Comparison of ENCODE assay signal across 1 cellular context in genomic region chr19:58543826-58544590, GRCh38.
TF ChIP-seq lines count a peak whose summit lies in the region.

Gene TRIM28, plus strand, starts transcription at chr19:58544064. Its CDS starts 694 bp downstream, at chr19:58544758.

TF ChIP-seq in HepG2, 621 proteins besides CTCF, POLR2A, EP300 and RAD21 (continued from another document and continues in another):
- TF ChIP-seq, protein P1, sequence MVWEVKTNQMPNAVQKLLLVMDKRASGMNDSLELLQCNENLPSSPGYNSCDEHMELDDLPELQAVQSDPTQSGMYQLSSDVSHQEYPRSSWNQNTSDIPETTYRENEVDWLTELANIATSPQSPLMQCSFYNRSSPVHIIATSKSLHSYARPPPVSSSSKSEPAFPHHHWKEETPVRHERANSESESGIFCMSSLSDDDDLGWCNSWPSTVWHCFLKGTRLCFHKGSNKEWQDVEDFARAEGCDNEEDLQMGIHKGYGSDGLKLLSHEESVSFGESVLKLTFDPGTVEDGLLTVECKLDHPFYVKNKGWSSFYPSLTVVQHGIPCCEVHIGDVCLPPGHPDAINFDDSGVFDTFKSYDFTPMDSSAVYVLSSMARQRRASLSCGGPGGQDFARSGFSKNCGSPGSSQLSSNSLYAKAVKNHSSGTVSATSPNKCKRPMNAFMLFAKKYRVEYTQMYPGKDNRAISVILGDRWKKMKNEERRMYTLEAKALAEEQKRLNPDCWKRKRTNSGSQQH (CRISPR knock-in tag; IDR thresholded peaks at IDR 0.05; ENCODE audit: low read depth) = peak; percentile 57; the same call in 1 of the 2 replicates
- TF ChIP-seq JUNB (CRISPR knock-in tag; IDR thresholded peaks at IDR 0.05; ENCODE audit: borderline replicate concordance) = no peak
- TF ChIP-seq, protein P2, sequence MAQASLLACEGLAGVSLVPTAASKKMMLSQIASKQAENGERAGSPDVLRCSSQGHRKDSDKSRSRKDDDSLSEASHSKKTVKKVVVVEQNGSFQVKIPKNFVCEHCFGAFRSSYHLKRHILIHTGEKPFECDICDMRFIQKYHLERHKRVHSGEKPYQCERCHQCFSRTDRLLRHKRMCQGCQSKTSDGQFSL (CRISPR knock-in tag; IDR thresholded peaks at IDR 0.05) = no peak
- peak; percentile 92 for TF ChIP-seq CREM (IDR thresholded peaks at IDR 0.05)
- TF ChIP-seq CREM (CRISPR knock-in tag; IDR thresholded peaks at IDR 0.05) = no peak
- peak; percentile 82; the same call in 1 of the 2 replicates for TF ChIP-seq ZSCAN20 (CRISPR knock-in tag; IDR thresholded peaks at IDR 0.05; ENCODE audit: borderline replicate concordance)
- TF ChIP-seq ZNF570 (CRISPR knock-in tag; IDR thresholded peaks at IDR 0.05; ENCODE audit: borderline replicate concordance) = no peak
- no peak for TF ChIP-seq AHR (CRISPR knock-in tag; IDR thresholded peaks at IDR 0.05)
- TF ChIP-seq MATR3 (CRISPR knock-in tag; IDR thresholded peaks at IDR 0.05) = no peak
- TF ChIP-seq, protein P3, sequence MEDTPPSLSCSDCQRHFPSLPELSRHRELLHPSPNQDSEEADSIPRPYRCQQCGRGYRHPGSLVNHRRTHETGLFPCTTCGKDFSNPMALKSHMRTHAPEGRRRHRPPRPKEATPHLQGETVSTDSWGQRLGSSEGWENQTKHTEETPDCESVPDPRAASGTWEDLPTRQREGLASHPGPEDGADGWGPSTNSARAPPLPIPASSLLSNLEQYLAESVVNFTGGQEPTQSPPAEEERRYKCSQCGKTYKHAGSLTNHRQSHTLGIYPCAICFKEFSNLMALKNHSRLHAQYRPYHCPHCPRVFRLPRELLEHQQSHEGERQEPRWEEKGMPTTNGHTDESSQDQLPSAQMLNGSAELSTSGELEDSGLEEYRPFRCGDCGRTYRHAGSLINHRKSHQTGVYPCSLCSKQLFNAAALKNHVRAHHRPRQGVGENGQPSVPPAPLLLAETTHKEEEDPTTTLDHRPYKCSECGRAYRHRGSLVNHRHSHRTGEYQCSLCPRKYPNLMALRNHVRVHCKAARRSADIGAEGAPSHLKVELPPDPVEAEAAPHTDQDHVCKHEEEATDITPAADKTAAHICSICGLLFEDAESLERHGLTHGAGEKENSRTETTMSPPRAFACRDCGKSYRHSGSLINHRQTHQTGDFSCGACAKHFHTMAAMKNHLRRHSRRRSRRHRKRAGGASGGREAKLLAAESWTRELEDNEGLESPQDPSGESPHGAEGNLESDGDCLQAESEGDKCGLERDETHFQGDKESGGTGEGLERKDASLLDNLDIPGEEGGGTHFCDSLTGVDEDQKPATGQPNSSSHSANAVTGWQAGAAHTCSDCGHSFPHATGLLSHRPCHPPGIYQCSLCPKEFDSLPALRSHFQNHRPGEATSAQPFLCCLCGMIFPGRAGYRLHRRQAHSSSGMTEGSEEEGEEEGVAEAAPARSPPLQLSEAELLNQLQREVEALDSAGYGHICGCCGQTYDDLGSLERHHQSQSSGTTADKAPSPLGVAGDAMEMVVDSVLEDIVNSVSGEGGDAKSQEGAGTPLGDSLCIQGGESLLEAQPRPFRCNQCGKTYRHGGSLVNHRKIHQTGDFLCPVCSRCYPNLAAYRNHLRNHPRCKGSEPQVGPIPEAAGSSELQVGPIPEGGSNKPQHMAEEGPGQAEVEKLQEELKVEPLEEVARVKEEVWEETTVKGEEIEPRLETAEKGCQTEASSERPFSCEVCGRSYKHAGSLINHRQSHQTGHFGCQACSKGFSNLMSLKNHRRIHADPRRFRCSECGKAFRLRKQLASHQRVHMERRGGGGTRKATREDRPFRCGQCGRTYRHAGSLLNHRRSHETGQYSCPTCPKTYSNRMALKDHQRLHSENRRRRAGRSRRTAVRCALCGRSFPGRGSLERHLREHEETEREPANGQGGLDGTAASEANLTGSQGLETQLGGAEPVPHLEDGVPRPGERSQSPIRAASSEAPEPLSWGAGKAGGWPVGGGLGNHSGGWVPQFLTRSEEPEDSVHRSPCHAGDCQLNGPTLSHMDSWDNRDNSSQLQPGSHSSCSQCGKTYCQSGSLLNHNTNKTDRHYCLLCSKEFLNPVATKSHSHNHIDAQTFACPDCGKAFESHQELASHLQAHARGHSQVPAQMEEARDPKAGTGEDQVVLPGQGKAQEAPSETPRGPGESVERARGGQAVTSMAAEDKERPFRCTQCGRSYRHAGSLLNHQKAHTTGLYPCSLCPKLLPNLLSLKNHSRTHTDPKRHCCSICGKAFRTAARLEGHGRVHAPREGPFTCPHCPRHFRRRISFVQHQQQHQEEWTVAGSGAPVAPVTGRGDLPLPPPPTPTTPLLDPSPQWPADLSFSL (CRISPR knock-in tag; IDR thresholded peaks at IDR 0.05) = no peak
- no peak for TF ChIP-seq TSC22D2 (CRISPR knock-in tag; IDR thresholded peaks at IDR 0.05; ENCODE audit: borderline replicate concordance)
- no peak for TF ChIP-seq MTF1 (CRISPR knock-in tag; IDR thresholded peaks at IDR 0.05)
- peak; percentile 81 for TF ChIP-seq SKI (IDR thresholded peaks at IDR 0.05; ENCODE audit: partially characterized antibody)
- no peak for TF ChIP-seq FOXK1 (CRISPR knock-in tag; IDR thresholded peaks at IDR 0.05; ENCODE audit: borderline replicate concordance, low read depth)
- TF ChIP-seq NFIC (IDR thresholded peaks at IDR 0.05; ENCODE audit: low read length) = no peak
- peak; percentile 75 for TF ChIP-seq ZNF777 (CRISPR knock-in tag; IDR thresholded peaks at IDR 0.05)
- TF ChIP-seq ZBTB20 (CRISPR knock-in tag; IDR thresholded peaks at IDR 0.05; ENCODE audit: borderline replicate concordance, low read depth) = 0 out of 2 replicates have a peak, but pooled peaks have one; percentile 23
- TF ChIP-seq HCFC1 (IDR thresholded peaks at IDR 0.05; ENCODE audit: low read depth, low read length) = no peak
- TF ChIP-seq, protein P4, sequence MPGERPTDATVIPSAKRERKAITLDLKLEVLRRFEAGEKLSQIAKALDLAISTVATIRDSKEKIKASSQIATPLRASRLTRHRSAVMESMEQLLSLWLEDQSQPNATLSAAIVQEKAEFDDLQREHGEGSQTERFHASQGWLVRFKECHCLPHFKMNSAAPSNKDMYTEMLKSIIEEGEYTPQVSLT (CRISPR knock-in tag; IDR thresholded peaks at IDR 0.05; ENCODE audit: borderline replicate concordance, low read depth) = no peak
- 0 out of 2 replicates have a peak, but pooled peaks have one; percentile 71 for TF ChIP-seq ZNF430 (CRISPR knock-in tag; IDR thresholded peaks at IDR 0.05)
- TF ChIP-seq, protein P5, sequence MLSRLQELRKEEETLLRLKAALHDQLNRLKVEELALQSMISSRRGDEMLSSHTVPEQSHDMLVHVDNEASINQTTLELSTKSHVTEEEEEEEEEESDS (CRISPR knock-in tag; IDR thresholded peaks at IDR 0.05; ENCODE audit: borderline replicate concordance) = no peak
- TF ChIP-seq JUN (CRISPR knock-in tag; IDR thresholded peaks at IDR 0.05) = no peak
- TF ChIP-seq MXD4 (CRISPR knock-in tag; IDR thresholded peaks at IDR 0.05) = no peak; the same call in 1 of the 2 replicates
- TF ChIP-seq ZNF850 (CRISPR knock-in tag; conservative IDR thresholded peaks at IDR 0.05) = no peak
- TF ChIP-seq ZNF747 (CRISPR knock-in tag; IDR thresholded peaks at IDR 0.05; ENCODE audit: borderline replicate concordance) = 0 out of 2 replicates have a peak, but pooled peaks have one; percentile 24
- TF ChIP-seq ARID2 (CRISPR knock-in tag; IDR thresholded peaks at IDR 0.05; ENCODE audit: borderline replicate concordance) = no peak
- TF ChIP-seq TOE1 (CRISPR knock-in tag; IDR thresholded peaks at IDR 0.05) = peak; percentile 54; the same call in 1 of the 2 replicates
- peak; percentile 33; the same call in 1 of the 2 replicates for TF ChIP-seq ZNF788 (CRISPR knock-in tag; IDR thresholded peaks at IDR 0.05; ENCODE audit: borderline replicate concordance)
- no peak for TF ChIP-seq MAFG (CRISPR knock-in tag; IDR thresholded peaks at IDR 0.05)
- TF ChIP-seq AKNA (CRISPR knock-in tag; IDR thresholded peaks at IDR 0.05; ENCODE audit: borderline replicate concordance) = no peak
- TF ChIP-seq CEBPZ (IDR thresholded peaks at IDR 0.05; ENCODE audit: low read length) = no peak
- TF ChIP-seq, protein P6, sequence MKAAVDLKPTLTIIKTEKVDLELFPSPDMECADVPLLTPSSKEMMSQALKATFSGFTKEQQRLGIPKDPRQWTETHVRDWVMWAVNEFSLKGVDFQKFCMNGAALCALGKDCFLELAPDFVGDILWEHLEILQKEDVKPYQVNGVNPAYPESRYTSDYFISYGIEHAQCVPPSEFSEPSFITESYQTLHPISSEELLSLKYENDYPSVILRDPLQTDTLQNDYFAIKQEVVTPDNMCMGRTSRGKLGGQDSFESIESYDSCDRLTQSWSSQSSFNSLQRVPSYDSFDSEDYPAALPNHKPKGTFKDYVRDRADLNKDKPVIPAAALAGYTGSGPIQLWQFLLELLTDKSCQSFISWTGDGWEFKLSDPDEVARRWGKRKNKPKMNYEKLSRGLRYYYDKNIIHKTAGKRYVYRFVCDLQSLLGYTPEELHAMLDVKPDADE (CRISPR knock-in tag; IDR thresholded peaks at IDR 0.05) = no peak
- no peak for TF ChIP-seq RFX3 (CRISPR knock-in tag; IDR thresholded peaks at IDR 0.05)
- TF ChIP-seq, protein P7, sequence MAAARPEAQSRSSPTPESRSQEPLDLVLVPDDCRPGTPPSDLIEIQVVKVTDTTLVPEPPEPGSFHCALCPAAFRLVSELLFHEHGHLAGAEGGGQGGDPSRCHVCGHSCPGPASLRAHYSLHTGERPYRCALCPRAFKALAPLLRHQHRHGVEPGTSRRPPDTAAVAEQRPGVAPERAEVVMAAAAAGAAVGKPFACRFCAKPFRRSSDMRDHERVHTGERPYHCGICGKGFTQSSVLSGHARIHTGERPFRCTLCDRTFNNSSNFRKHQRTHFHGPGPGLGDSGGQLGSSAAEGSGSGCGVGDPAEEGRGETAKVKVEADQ (CRISPR knock-in tag; IDR thresholded peaks at IDR 0.05; ENCODE audit: borderline replicate concordance) = no peak
- 0 out of 2 replicates have a peak, but pooled peaks have one; percentile 13 for TF ChIP-seq NFKBIZ (CRISPR knock-in tag; IDR thresholded peaks at IDR 0.05)
- 0 out of 2 replicates have a peak, but pooled peaks have one; percentile 50 for TF ChIP-seq ZFP37 (CRISPR knock-in tag; IDR thresholded peaks at IDR 0.05; ENCODE audit: borderline replicate concordance)
- TF ChIP-seq ZNF549 (CRISPR knock-in tag; IDR thresholded peaks at IDR 0.05) = no peak
- TF ChIP-seq, protein P8, sequence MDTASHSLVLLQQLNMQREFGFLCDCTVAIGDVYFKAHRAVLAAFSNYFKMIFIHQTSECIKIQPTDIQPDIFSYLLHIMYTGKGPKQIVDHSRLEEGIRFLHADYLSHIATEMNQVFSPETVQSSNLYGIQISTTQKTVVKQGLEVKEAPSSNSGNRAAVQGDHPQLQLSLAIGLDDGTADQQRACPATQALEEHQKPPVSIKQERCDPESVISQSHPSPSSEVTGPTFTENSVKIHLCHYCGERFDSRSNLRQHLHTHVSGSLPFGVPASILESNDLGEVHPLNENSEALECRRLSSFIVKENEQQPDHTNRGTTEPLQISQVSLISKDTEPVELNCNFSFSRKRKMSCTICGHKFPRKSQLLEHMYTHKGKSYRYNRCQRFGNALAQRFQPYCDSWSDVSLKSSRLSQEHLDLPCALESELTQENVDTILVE (CRISPR knock-in tag; IDR thresholded peaks at IDR 0.05) = peak; percentile 71; the same call in 1 of the 2 replicates
- peak; percentile 87 for TF ChIP-seq ZBTB21 (CRISPR knock-in tag; IDR thresholded peaks at IDR 0.05)
